ENCODE assay signal across 29 cellular contexts in genomic region chr11:8186429-8186828, GRCh38. TPM values are rescaled to one million over a fixed set of nuclear protein-coding genes. Genes with fewer than 3 reads are reported as not detected.
"Had no signal": no experiment of that assay in that cellular context is flagged by ENCODE, and none has a peak within 500 bp of the region (broad histone marks: within the 10 kb centered on the region; RNA-seq: fewer than 3 reads in every experiment).

No MANE protein-coding gene starts in this region.

- FAIRE-seq: HTR-8/SVneo had no signal

- ATAC-seq: PC-3, Right ventricle myocardium inferior, SK-N-SH treated with all-trans-retinoic acid at 6 μM for 48 hours, T-helper 17 cell had no signal

- H3K27me3 ChIP-seq: Peyer's patch, SJCRH30 had no signal

- H3K9me3 ChIP-seq: Peyer's patch, SJCRH30 had no signal

- H3K4me1 ChIP-seq: Peyer's patch, SJCRH30 had no signal

- H3K4me3 ChIP-seq: Peyer's patch, SJCRH30 had no signal

- H3K36me3 ChIP-seq: Peyer's patch, SJCRH30 had no signal

- DNase-seq: MV-4-11; NCI-H1048; NCI-H1105; NCI-H1417; NCI-H1436 treated with DMSO at 0.1 percent for 48 hours; NCI-H1694; NCI-H187 treated with DMSO at 0.1 percent for 48 hours; NCI-H2029 treated with DMSO at 0.1 percent for 48 hours; NCI-H2171 treated with DMSO at 0.1 percent for 48 hours; NCI-H226; NCI-H446; NCI-H510A; NCI-H524 treated with DMSO at 0.1 percent for 48 hours; NCI-H69; NCI-H774; NK-92 treated with Interleukin-12 subunit alpha and Interleukin-12 subunit beta, amount 100 ng/mL, for 24 hours; PC-3; Peyer's patch; SHP77 treated with DMSO at 0.1 percent for 48 hours; SJCRH30; T-helper 1 cell; T-helper 17 cell had no signal

- H3K27ac ChIP-seq: HL-60, Peyer's patch, SJCRH30 had no signal

RNA-seq across cellular contexts. Expression of gene RIC3, which starts 17.6 kb away (rescaled TPM):
- total RNA-seq: LHCN-M2, OCI-LY7, PC-3, RPMI7951, SJCRH30 had no signal
